In genomic region chr11:66607126-66607834, GRCh38 we compare ENCODE assay signal across 10 cellular contexts. TPM values are rescaled to one million over a fixed set of nuclear protein-coding genes. Genes with fewer than 3 reads are reported as not detected.
A peak's percentile ranks its signal among the peaks of the same experiment; 100 is the strongest.
DNase-seq lines count a peak whose midpoint lies in the region; ATAC-seq and TF ChIP-seq lines count a peak whose summit lies in the region.
"Had no signal": no experiment of that assay in that cellular context is flagged by ENCODE, and none has a peak within 500 bp of the region (broad histone marks: within the 10 kb centered on the region; RNA-seq: fewer than 3 reads in every experiment).

No MANE protein-coding gene starts in this region.

- peaks cover 5% of the 10 kb centered on the region for H3K4me1 Mint-ChIP-seq in T-helper 17 cell

- H3K36me3 ChIP-seq in DOHH2 (ENCODE audit: control insufficient read depth, low read length) = no peaks in the 10 kb centered on the region; the same call in 1 of the 2 replicates

- H3K9me2 ChIP-seq in DOHH2 (replicated peaks; ENCODE audit: control insufficient read depth, low read length) = no peaks in the 10 kb centered on the region

- peak overlapping the region; percentile 25 for H3K4me3 Mint-ChIP-seq in T-helper 17 cell

- no peak for ATAC-seq in T-helper 17 cell
- ATAC-seq in sciatic nerve = peak; percentile 95
- ATAC-seq in GM19023 (IDR thresholded peaks at IDR 0.05; ENCODE audit: unreplicated experiment) = no peak
- ATAC-seq in HG03175 (IDR thresholded peaks at IDR 0.05; ENCODE audit: unreplicated experiment) = no peak
- ATAC-seq: activated CD4-positive, CD25-positive, alpha-beta regulatory T cell treated with anti-CD3 and anti-CD28 coated beads, Interleukin-2, amount 50 U/mL, for 24 hours had no signal

- no peak overlapping the region for H3K4me2 ChIP-seq in DOHH2 (ENCODE audit: low read length)

- peaks cover 10% of the 10 kb centered on the region; the same call in 1 of the 2 replicates for H3K79me2 ChIP-seq in DOHH2 (ENCODE audit: control insufficient read depth, low read length)

- no peaks in the 10 kb centered on the region for H3K36me3 Mint-ChIP-seq in T-helper 17 cell (ENCODE audit: low read depth)

- no peaks in the 10 kb centered on the region for H3K27me3 ChIP-seq in DOHH2 (ENCODE audit: control insufficient read depth, low read length)

- peak overlapping the region; percentile 79 for H3K27ac Mint-ChIP-seq in T-helper 17 cell

- peaks cover 16% of the 10 kb centered on the region for H3F3A ChIP-seq in DOHH2 (ENCODE audit: control insufficient read depth, insufficient read depth)

- peaks cover 55% of the 10 kb centered on the region for H3K4me1 ChIP-seq in DOHH2 (ENCODE audit: control insufficient read depth, low read length)

- TF ChIP-seq CTCF in DOHH2 (IDR thresholded peaks at IDR 0.05; ENCODE audit: low read depth, low read length, poor library complexity, severe bottlenecking) = no peak

- no peaks in the 10 kb centered on the region for H3K9me3 ChIP-seq in DOHH2 (ENCODE audit: control insufficient read depth, insufficient read depth, low read length)
- no peaks in the 10 kb centered on the region for H3K9me3 ChIP-seq in T-helper 17 cell (ENCODE audit: control insufficient read depth, low read length, poor library complexity, severe bottlenecking)

- intact Hi-C loops in head of caudate nucleus (cut with DNase I) (no loop called here), sciatic nerve (cut with DNase I) (no loop called here)

- no peaks in the 10 kb centered on the region for H4K20me1 ChIP-seq in DOHH2 (ENCODE audit: control insufficient read depth, insufficient read depth, low read depth, low read length)

- H3K27ac ChIP-seq in DOHH2 (ENCODE audit: low read depth, low read length) = peak overlapping the region; percentile 76
- H3K27ac ChIP-seq: HL-60 had no signal

- 0 out of 2 replicates have a peak overlapping the region, but pooled peaks have one; percentile 15 for H3K4me3 ChIP-seq in DOHH2 (ENCODE audit: low read length)

- DNase-seq in T-helper 17 cell = no peak
- DNase-seq in head of caudate nucleus = peak in 37 of 42 donors; percentile 15 to 79 (median 44)
- DNase-seq in sciatic nerve (ENCODE audit: low spot score) = peak; percentile 84
- DNase-seq in NCI-H146 (lab: John Stamatoyannopoulos, UW) = no peak
- no peak for DNase-seq in NCI-H146 treated with DMSO at 0.1 percent for 48 hours (lab: John Stamatoyannopoulos, UW; ENCODE audit: unreplicated experiment)

- no peaks in the 10 kb centered on the region for H3K27me3 Mint-ChIP-seq in T-helper 17 cell

RNA-seq across cellular contexts. Expression of gene RBM14, which starts 9.2 kb away (rescaled TPM):
- total RNA-seq in T-helper 17 cell = 100 to 1,000 TPM; 286 to 398 TPM
- total RNA-seq in sciatic nerve = 61.1 TPM

RNA-seq across cellular contexts. Expression of gene CCS, which starts 14.3 kb away (rescaled TPM):
- total RNA-seq in T-helper 17 cell = 10 to 100 TPM; 23.1 to 23.4 TPM
- total RNA-seq in sciatic nerve = 48.8 TPM

RNA-seq across cellular contexts. Expression of gene CCDC87, which starts 14.4 kb away (rescaled TPM):
- 1 to 10 TPM in 1 of 2 donors, under 1 TPM in 1; 0.63 to 2.3 TPM for total RNA-seq in T-helper 17 cell
- 0.22 TPM for total RNA-seq in sciatic nerve

RNA-seq across cellular contexts. Expression of gene RBM4, which starts 31.2 kb away (rescaled TPM):
- total RNA-seq in T-helper 17 cell (100 to 1,000 TPM; 205 to 261 TPM), sciatic nerve (88.6 TPM)

RNA-seq across cellular contexts. Expression of gene CTSF, which starts 38.9 kb away (rescaled TPM):
- total RNA-seq in T-helper 17 cell (10 to 100 TPM; 10.5 to 13.4 TPM), sciatic nerve (122 TPM)

Comparison
In these comparisons a context has a peak if more than half of its experiments do, and no peak if none do; other contexts are left out.
1. DNase-seq: peak in head of caudate nucleus (37 of 42) and sciatic nerve (single experiment); none in T-helper 17 cell (0 of 3), NCI-H146 (single experiment) and NCI-H146 treated with DMSO at 0.1 percent for 48 hours (single experiment).